In the genomic region with DNA sequence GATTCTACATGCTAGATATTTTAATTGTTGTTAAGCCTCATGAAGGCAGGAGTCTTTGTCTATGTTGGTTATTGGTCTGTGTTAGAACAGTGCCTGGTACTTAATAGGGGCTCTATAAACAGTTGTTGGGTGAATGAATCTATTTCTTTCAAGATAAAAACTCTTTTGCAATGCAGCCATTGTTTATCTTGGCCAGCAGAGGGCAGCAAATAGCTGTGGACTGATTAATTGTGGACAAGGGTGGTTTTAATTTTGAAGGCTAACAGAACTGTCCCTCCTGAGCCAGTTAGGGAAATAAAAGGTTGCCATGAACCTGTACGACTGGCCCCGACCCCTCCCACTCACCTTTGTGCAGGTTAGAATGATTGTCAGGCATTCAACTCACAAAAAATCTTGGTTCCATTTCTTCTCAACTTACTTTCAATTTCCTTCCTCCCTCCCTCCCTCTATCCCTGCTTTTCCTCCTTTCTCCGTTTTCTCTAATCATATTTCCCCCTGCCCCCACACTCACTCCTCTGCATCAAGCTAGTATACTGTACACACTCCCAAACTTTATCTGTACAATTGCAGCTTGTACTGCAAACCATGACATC, we compare ENCODE assay signal across 8 cellular contexts.
DNase-seq lines count a peak whose midpoint lies in the region; ATAC-seq lines count a peak whose summit lies in the region.

No MANE protein-coding gene starts in this region.

- no peaks in the 10 kb centered on the region for H3K9me3 Mint-ChIP-seq in activated T-cell treated with anti-CD3 and anti-CD28 coated beads, Interleukin-2, amount 50 U/mL, for 72 hours

- peaks cover 5% of the 10 kb centered on the region for H3K4me1 Mint-ChIP-seq in activated T-cell treated with anti-CD3 and anti-CD28 coated beads, Interleukin-2, amount 50 U/mL, for 72 hours (ENCODE audit: low read depth)

- H3K4me3 ChIP-seq in NT2/D1 (ENCODE audit: insufficient read length, low read depth) = no peak overlapping the region

- ATAC-seq in activated T-cell treated with anti-CD3 and anti-CD28 coated beads, Interleukin-2, amount 50 U/mL, for 72 hours (replicated peaks in 1 of 2) = no peak
- no peak for ATAC-seq in HG03439 (IDR thresholded peaks at IDR 0.05; ENCODE audit: unreplicated experiment)

- no peaks in the 10 kb centered on the region for H3K9me3 ChIP-seq in NT2/D1 (ENCODE audit: insufficient read depth, low read length)

- no peak overlapping the region for H3K9ac ChIP-seq in NT2/D1 (ENCODE audit: insufficient read length, low read depth)

- H3K4me1 ChIP-seq in NT2/D1 (ENCODE audit: insufficient read depth, insufficient read length) = peaks cover 6% of the 10 kb centered on the region

- no peaks in the 10 kb centered on the region for H3K27me3 ChIP-seq in NT2/D1 (ENCODE audit: insufficient read depth, insufficient read length)

- H3K27ac Mint-ChIP-seq in activated T-cell treated with anti-CD3 and anti-CD28 coated beads, Interleukin-2, amount 50 U/mL, for 72 hours = no peak overlapping the region

- in situ Hi-C loops in Caki2 (cut with HindIII; ENCODE audit: low pct_unique_long_range_greater_than_20kb, low sequenced_read_pairs) = no loop called here

- DNase-seq in Caki2 (ENCODE audit: low read depth) = peak; percentile 28
- peak; percentile 42 for DNase-seq in HK-2 (ENCODE audit: unreplicated experiment)
- peak; percentile 46 for DNase-seq in NT2/D1 (ENCODE audit: low read depth, low spot score)
- DNase-seq in activated T-cell treated with anti-CD3 and anti-CD28 coated beads, Interleukin-2, amount 50 U/mL, for 72 hours = peak; percentile 37 to 46
- DNase-seq in germinal center (ENCODE audit: low spot score) = peak; percentile 37
- DNase-seq in pons (ENCODE audit: low spot score) = peak; percentile 70
- DNase-seq in central memory CD4-positive, alpha-beta T cell = no peak

- peaks cover 33% of the 10 kb centered on the region for H3K36me3 ChIP-seq in NT2/D1 (ENCODE audit: insufficient read depth, insufficient read length, low read length)

- no peaks in the 10 kb centered on the region for H3K27me3 Mint-ChIP-seq in activated T-cell treated with anti-CD3 and anti-CD28 coated beads, Interleukin-2, amount 50 U/mL, for 72 hours (ENCODE audit: low read depth)

- H3K36me3 Mint-ChIP-seq in activated T-cell treated with anti-CD3 and anti-CD28 coated beads, Interleukin-2, amount 50 U/mL, for 72 hours (ENCODE audit: insufficient read depth in 2 of 2) = no peaks in the 10 kb centered on the region

- H3K4me3 Mint-ChIP-seq in activated T-cell treated with anti-CD3 and anti-CD28 coated beads, Interleukin-2, amount 50 U/mL, for 72 hours = peak overlapping the region in 1 of 2 donors; percentile 34
